In genomic region chr13:113788413-113789135, GRCh38 we compare ENCODE assay signal across 23 cellular contexts. TPM values are rescaled to one million over a fixed set of nuclear protein-coding genes. Genes with fewer than 3 reads are reported as not detected.
DNase-seq lines count a peak whose midpoint lies in the region; ATAC-seq, FAIRE-seq and TF ChIP-seq lines count a peak whose summit lies in the region.
"Had no signal": no experiment of that assay in that cellular context is flagged by ENCODE, and none has a peak within 500 bp of the region (broad histone marks: within the 10 kb centered on the region; RNA-seq: fewer than 3 reads in every experiment).

No MANE protein-coding gene starts in this region.

- H3K36me3 ChIP-seq in IMR-90 (ENCODE audit: control insufficient read depth, insufficient read depth, low read length) (no peaks in the 10 kb centered on the region), HepG2 (replicated peaks in 1 of 2; ENCODE audit: control insufficient read depth in 1 of 2, insufficient read depth in 2 of 2, low read length in 2 of 2) (no peaks in the 10 kb centered on the region)
- H3K36me3 ChIP-seq: MG63 had no signal

- TF ChIP-seq CTCF in IMR-90 (conservative IDR thresholded peaks at IDR 0.05; ENCODE audit: low read depth, low read length) (no peak), HepG2 (CRISPR knock-in tag; IDR thresholded peaks at IDR 0.05) (no peak)

- H3K23ac ChIP-seq in IMR-90 (ENCODE audit: low read depth, low read length), result no peak overlapping the region

- peaks cover 7% of the 10 kb centered on the region; the same call in 1 of the 2 replicates for H4K20me1 ChIP-seq in IMR-90 (ENCODE audit: insufficient read depth, low read length)
- no peaks in the 10 kb centered on the region for H4K20me1 ChIP-seq in HepG2 (ENCODE audit: insufficient read depth, low read length)

- intact Hi-C loops in IMR-90 (cut with micrococcal nuclease) (no loop called here), HepG2 (cut with micrococcal nuclease; ENCODE audit: unreplicated experiment) (no loop called here), sciatic nerve (cut with DNase I) (no loop called here)

- TF ChIP-seq POLR2A in IMR-90 (IDR thresholded peaks at IDR 0.05; ENCODE audit: low read depth, low read length), result no peak
- no peak for TF ChIP-seq POLR2A in HepG2 (IDR thresholded peaks at IDR 0.05; ENCODE audit: insufficient read depth in 1 of 2, low read depth in 2 of 2, low read length in 2 of 2)

- H3K56ac ChIP-seq in IMR-90 (ENCODE audit: extremely low read depth, insufficient read depth, low read length), result no peak overlapping the region

- WGBS in IMR-90 (ENCODE audit: extremely low coverage in 2 of 2, insufficient read length in 1 of 2), 2 experiments, result 86% methylated on average over 16 of the region's 31 CpGs; no CpG with 5 or more reads in 1 of the 2 experiments
- 57% methylated on average over 23 of the region's 31 CpGs for WGBS in HepG2 (ENCODE audit: low lambda C conversion rate)

- no peak overlapping the region for H3K4me3 ChIP-seq in IMR-90 (ENCODE audit: insufficient read depth, low read depth, low read length)
- H3K4me3 ChIP-seq in HepG2 (replicated peaks in 1 of 3; ENCODE audit: insufficient read depth in 1 of 3, low read depth in 2 of 3, low read length in 3 of 3), result no peak overlapping the region
- H3K4me3 ChIP-seq: BLaER1 treated with 17β-estradiol and CSF1 and Interleukin-3, amounts not matched to agents 10 nM and 100 nM; GM12878; MG63; SK-N-MC had no signal

- TF ChIP-seq EP300 in HepG2 (IDR thresholded peaks at IDR 0.05; ENCODE audit: low read depth in 2 of 2, low read length in 2 of 2), result no peak
- no peak for TF ChIP-seq EP300 in HepG2 (CRISPR knock-in tag; IDR thresholded peaks at IDR 0.05; ENCODE audit: borderline replicate concordance)

- CTCF ChIA-PET in IMR-90 (lab: Yijun Ruan, JAX) (no interaction called here), HepG2 (lab: Yijun Ruan, JAX; ENCODE audit: low intra/inter-chr PET ratio, low total read pairs) (no interaction called here)

- H3K27me3 ChIP-seq in IMR-90 (ENCODE audit: control insufficient read depth, insufficient read depth, low read length) (peaks cover 17% of the 10 kb centered on the region), HepG2 (ENCODE audit: control insufficient read depth in 1 of 2, insufficient read depth in 2 of 2, low read length in 2 of 2) (peaks cover 4 to 47% of the 10 kb centered on the region in 2 experiments)
- H3K27me3 ChIP-seq: BLaER1 treated with 17β-estradiol and CSF1 and Interleukin-3, amounts not matched to agents 10 nM and 100 nM; MG63 had no signal

- H2AFZ ChIP-seq in IMR-90 (replicated peaks; ENCODE audit: low read length, poor library complexity), result no peak overlapping the region
- H2AFZ ChIP-seq in HepG2 (ENCODE audit: low read length), result no peak overlapping the region

- no peak overlapping the region for H4K8ac ChIP-seq in IMR-90 (ENCODE audit: low read depth in 2 of 2, low read length in 2 of 2)

- no peak overlapping the region for H3K4me2 ChIP-seq in IMR-90 (ENCODE audit: low read depth, low read length)
- H3K4me2 ChIP-seq in HepG2 (ENCODE audit: low read depth, low read length), result no peak overlapping the region
- H3K4me2 ChIP-seq: BLaER1 treated with 17β-estradiol and CSF1 and Interleukin-3, amounts not matched to agents 10 nM and 100 nM had no signal

- no peaks in the 10 kb centered on the region for H3K79me2 ChIP-seq in HepG2 (ENCODE audit: insufficient read depth, low read length)

- H3K79me1 ChIP-seq in IMR-90 (ENCODE audit: low read depth in 1 of 2, low read length in 2 of 2), result peaks cover 0 to 5% of the 10 kb centered on the region in 2 experiments; a peak in 1 of 4 replicates

- no peak overlapping the region for H3K9ac ChIP-seq in IMR-90 (ENCODE audit: low read depth, low read length)
- H3K9ac ChIP-seq in HepG2 (ENCODE audit: insufficient read depth, low read depth, low read length), result no peak overlapping the region
- H3K9ac ChIP-seq: BLaER1 treated with 17β-estradiol and CSF1 and Interleukin-3, amounts not matched to agents 10 nM and 100 nM had no signal

- no peak overlapping the region for H3K4ac ChIP-seq in IMR-90 (ENCODE audit: low read depth, low read length)

- no peak overlapping the region for H4K91ac ChIP-seq in IMR-90 (ENCODE audit: insufficient read depth, low read depth, low read length)

- H3K14ac ChIP-seq in IMR-90 (replicated peaks; ENCODE audit: low read depth, low read length), result no peak overlapping the region

- H3K27ac ChIP-seq in IMR-90 (ENCODE audit: insufficient read depth, low read length), result no peak overlapping the region
- no peak overlapping the region for H3K27ac ChIP-seq in HepG2 (ENCODE audit: extremely low read length, insufficient read depth, low read length)
- H3K27ac ChIP-seq: 22Rv1; BLaER1 treated with 17β-estradiol and CSF1 and Interleukin-3, amounts not matched to agents 10 nM and 100 nM; SK-N-MC had no signal

- in situ Hi-C loops in IMR-90 (cut with MboI; ENCODE audit: low sequenced_read_pairs), result no loop called here
- in situ Hi-C loops in HepG2 (cut with HindIII; ENCODE audit: extremely low pct_ligation_motif_present, low pct_unique_long_range_greater_than_20kb), result no loop called here
- in situ Hi-C loops in ACHN (cut with HindIII; ENCODE audit: low pct_ligation_motif_present, low pct_unique_long_range_greater_than_20kb, low sequenced_read_pairs), result no loop called here

- BruUV-seq in IMR-90 (replicated peaks; lab: Mats Ljungman, UMichigan) (no TSS peak), HepG2 (replicated peaks; lab: Mats Ljungman, UMichigan) (no TSS peak)

- dilution Hi-C loops in IMR-90 (cut with HindIII; ENCODE audit: low sequenced_read_pairs, unreplicated experiment), result no loop called here

- TF ChIP-seq RAD21 in IMR-90 (IDR thresholded peaks at IDR 0.05; ENCODE audit: low read length) (no peak), HepG2 (CRISPR knock-in tag; IDR thresholded peaks at IDR 0.05) (no peak)

- H2AK5ac ChIP-seq in IMR-90 (ENCODE audit: low read depth, low read length), result peak overlapping the region; percentile 38; the same call in 1 of the 2 replicates

- H2BK5ac ChIP-seq in IMR-90 (ENCODE audit: low read depth, low read length, poor library complexity, severe bottlenecking), result no peak overlapping the region

- no peak overlapping the region for H2BK20ac ChIP-seq in IMR-90 (ENCODE audit: low read depth, low read length)

- POLR2A ChIA-PET in IMR-90 (lab: Charles Lee; ENCODE audit: unreplicated experiment) (no interaction called here), HepG2 (lab: Yijun Ruan, JAX) (no interaction called here)

- ATAC-seq in IMR-90 (ENCODE audit: low read depth) (no peak), HepG2 (peak; percentile 24; the same call in 2 of the 3 replicates), sciatic nerve (no peak), HG03196 (IDR thresholded peaks at IDR 0.05; ENCODE audit: unreplicated experiment) (no peak)
- ATAC-seq: GM12878 had no signal

- no peak overlapping the region for H2BK120ac ChIP-seq in IMR-90 (ENCODE audit: low read depth, low read length)

- H3K4me1 ChIP-seq in IMR-90 (ENCODE audit: control insufficient read depth, insufficient read depth, low read length) (peaks cover 6% of the 10 kb centered on the region; the same call in 1 of the 2 replicates), HepG2 (ENCODE audit: insufficient read depth, low read length) (peaks cover 7% of the 10 kb centered on the region; the same call in 1 of the 2 replicates)

- peaks cover 10% of the 10 kb centered on the region for H3K9me1 ChIP-seq in IMR-90 (ENCODE audit: insufficient read depth, low read length)

- no peak overlapping the region for H4K5ac ChIP-seq in IMR-90 (ENCODE audit: low read depth, low read length)

- no peak overlapping the region for H2BK15ac ChIP-seq in IMR-90 (ENCODE audit: low read depth, low read length)

- peak; percentile 7 for DNase-seq in activated CD8-positive, alpha-beta memory T cell treated with anti-CD3 and anti-CD28 coated beads, Interleukin-2, amount 50 U/mL, for 4 hours
- no peak for DNase-seq in activated CD8-positive, alpha-beta memory T cell treated with anti-CD3 and anti-CD28 coated beads for 24 hours
- DNase-seq in IMR-90 (no peak), HepG2 (ENCODE audit: low spot score) (no peak), sciatic nerve (ENCODE audit: low spot score) (peak; percentile 36), cerebellar nuclear complex (lab: John Stamatoyannopoulos, UW) (no peak), ACHN (no peak)
- DNase-seq: CD4-positive, alpha-beta memory T cell; DND-41; GOT3; Kasumi-1; MG63; NCI-H1417; NCI-H1694 treated with DMSO at 0.1 percent for 48 hours; NCI-H2081 treated with DMSO at 0.1 percent for 48 hours; NCI-H2171 treated with DMSO at 0.1 percent for 48 hours; NCI-H526; SHP77 had no signal

- H3K9me3 ChIP-seq in IMR-90 (ENCODE audit: control insufficient read depth, insufficient read depth, low read length) (peaks cover 4% of the 10 kb centered on the region), HepG2 (ENCODE audit: low read length) (no peaks in the 10 kb centered on the region)
- H3K9me3 ChIP-seq: MG63 had no signal

- H3K18ac ChIP-seq in IMR-90 (ENCODE audit: low read depth, low read length), result no peak overlapping the region

- H2AK9ac ChIP-seq in IMR-90 (replicated peaks; ENCODE audit: low read depth, low read length, poor library complexity), result no peak overlapping the region

- no peak for FAIRE-seq in HepG2 (lab: Jason Lieb, UNC)
- FAIRE-seq: GM12878 had no signal

RNA-seq across cellular contexts. Expression of gene TMEM255B, which starts 29.5 kb away (rescaled TPM):
- total RNA-seq in IMR-90 (2012; rRNA removed) (0.36 and 0.83 TPM in 2 replicates), HepG2 (2016; rRNA removed; fragmentation: Illumina TruSeq; extraction: Trizol) (0.03 TPM in 1 of 2 replicates, not detected in the other), sciatic nerve (34.8 TPM)
- polyA plus RNA-seq in IMR-90 (2012; rRNA removed) (0.94 and 1.1 TPM in 2 replicates), HepG2 (2011; rRNA removed) (0.01 TPM in 1 of 2 replicates, not detected in the other)
- polyA plus RNA-seq in IMR-90 (2012; cell fraction: cytosol; rRNA removed), result 0.65 and 1.3 TPM in 2 replicates
- 0.46 and 0.95 TPM in 2 replicates for polyA plus RNA-seq in IMR-90 (2012; cell fraction: nucleus; rRNA removed; ENCODE audit: low replicate concordance)
- total RNA-seq in HepG2 (2016; cell fraction: cytosol; rRNA removed; fragmentation: Illumina TruSeq; extraction: Trizol; ENCODE audit: low read depth), result not detected in 2 replicates
- not detected in 2 replicates for total RNA-seq in HepG2 (2016; cell fraction: insoluble cytoplasmic fraction; rRNA removed; fragmentation: Illumina TruSeq; extraction: Trizol)
- not detected in 2 replicates for total RNA-seq in HepG2 (2016; cell fraction: membrane; rRNA removed; fragmentation: Illumina TruSeq; extraction: Trizol)
- total RNA-seq in HepG2 (2016; cell fraction: nucleus; rRNA removed; fragmentation: Illumina TruSeq; extraction: Trizol), result not detected in 2 replicates
- polyA plus RNA-seq in HepG2 (2011; cell fraction: cytosol; rRNA removed), result 0.01 and 0.12 TPM in 2 replicates
- polyA plus RNA-seq in HepG2 (2011; cell fraction: nucleus; rRNA removed), result 0.02 and 0.03 TPM in 2 replicates
- polyA plus RNA-seq in HepG2 (2012), result 0.11 TPM in 1 of 2 replicates, not detected in the other
- polyA plus RNA-seq in HepG2 (2016; cell fraction: cytosol; fragmentation: Illumina TruSeq; extraction: Trizol; ENCODE audit: low read depth), result not detected in 2 replicates
- polyA plus RNA-seq in HepG2 (2016; cell fraction: insoluble cytoplasmic fraction; fragmentation: Illumina TruSeq; extraction: Trizol; ENCODE audit: low read depth), result not detected in 2 replicates
- polyA plus RNA-seq in HepG2 (2016; cell fraction: membrane; fragmentation: Illumina TruSeq; extraction: Trizol; ENCODE audit: low read depth), result not detected in 2 replicates
- not detected in 2 replicates for polyA plus RNA-seq in HepG2 (2016; cell fraction: nucleus; fragmentation: Illumina TruSeq; extraction: Trizol; ENCODE audit: insufficient read depth, low read depth)
- not detected in 2 replicates for polyA minus RNA-seq in HepG2 (2011; rRNA and poly(A)+ RNA removed; ENCODE audit: low replicate concordance)
- polyA minus RNA-seq in HepG2 (2011; cell fraction: cytosol; rRNA and poly(A)+ RNA removed), result not detected in 2 replicates
- polyA minus RNA-seq in HepG2 (2011; cell fraction: nucleus; rRNA and poly(A)+ RNA removed), result 0.12 and 0.13 TPM in 2 replicates

Comparison
In these comparisons a context has a peak if more than half of its experiments do, and no peak if none do; other contexts are left out.
1. DNase-seq: peak in activated CD8-positive, alpha-beta memory T cell treated with anti-CD3 and anti-CD28 coated beads, Interleukin-2, amount 50 U/mL, for 4 hours (single experiment) and sciatic nerve (single experiment); none in activated CD8-positive, alpha-beta memory T cell treated with anti-CD3 and anti-CD28 coated beads for 24 hours (single experiment), IMR-90 (single experiment), HepG2 (single experiment), cerebellar nuclear complex (0 of 2) and ACHN (single experiment).
2. RNA of gene TMEM255B, which starts 29.5 kb away (total RNA-seq): 34.8 TPM in sciatic nerve (single experiment); 0.36 to 0.83 TPM in IMR-90 and 0.03 TPM in HepG2; every median in the first group is over 10 times any median in the second.